13 cellular contexts compared by ENCODE assay signal in genomic region chr20:44961868-44962267, GRCh38. TPM values are rescaled to one million over a fixed set of nuclear protein-coding genes. Genes with fewer than 3 reads are reported as not detected.
DNase-seq lines count a peak whose midpoint lies in the region; ATAC-seq, FAIRE-seq and TF ChIP-seq lines count a peak whose summit lies in the region.
"Had no signal": no experiment of that assay in that cellular context is flagged by ENCODE, and none has a peak within 500 bp of the region (broad histone marks: within the 10 kb centered on the region; RNA-seq: fewer than 3 reads in every experiment).

No MANE protein-coding gene starts in this region.

- ATAC-seq in activated CD4-positive, alpha-beta T cell treated with anti-CD3 and anti-CD28 coated beads for 36 hours = no peak
- no peak for ATAC-seq in natural killer cell treated with Interleukin-12 subunit alpha and Interleukin-12 subunit beta and Interleukin-15 and Interleukin-18, amount 100 ng/mL, for 72 hours
- ATAC-seq: stimulated activated memory B cell treated with anti-CD40 and anti-IgM and Interleukin-4, amounts not matched to agents 10 μg/mL and 1 μg/mL and 100 μg/mL, for 72 hours had no signal

- H3K9me3 Mint-ChIP-seq in activated CD4-positive, alpha-beta T cell treated with anti-CD3 and anti-CD28 coated beads for 36 hours (ENCODE audit: low read depth) = no peaks in the 10 kb centered on the region
- no peaks in the 10 kb centered on the region for H3K9me3 Mint-ChIP-seq in natural killer cell treated with Interleukin-12 subunit alpha and Interleukin-12 subunit beta and Interleukin-15 and Interleukin-18, amount 100 ng/mL, for 72 hours
- H3K9me3 Mint-ChIP-seq: stimulated activated memory B cell treated with anti-CD40 and anti-IgM and Interleukin-4, amounts not matched to agents 10 μg/mL and 1 μg/mL and 100 μg/mL, for 72 hours had no signal

- H3K36me3 ChIP-seq in bronchial epithelial cell (ENCODE audit: control insufficient read depth, insufficient read depth, low read length) (peaks cover 1% of the 10 kb centered on the region), WERI-Rb-1 (peaks cover 6% of the 10 kb centered on the region), esophagus muscularis mucosa (no peaks in the 10 kb centered on the region)

- FAIRE-seq in bronchial epithelial cell (lab: Jason Lieb, UNC) = no peak
- FAIRE-seq: A204.1, endometrium had no signal

- intact Hi-C loops in activated CD4-positive, alpha-beta T cell treated with anti-CD3 and anti-CD28 coated beads for 36 hours (cut with DNase I, micrococcal nuclease) = loop anchor here in 1 of 2 experiments (10.0 kb wide), 3 partner anchors 833 to 1013 kb away; partner anchors contain the start of genes DNTTIP1, SPATA25, WFDC3 and ZNF335
- intact Hi-C loops in esophagus muscularis mucosa (cut with DNase I) = loop anchor here (10.0 kb wide), 1 partner anchor 217 kb away; the partner anchor contains the start of gene KCNK15

- H3K4me3 ChIP-seq in bronchial epithelial cell (ENCODE audit: low read depth, low read length) (no peak overlapping the region), WERI-Rb-1 (ENCODE audit: low read depth, low read length) (no peak overlapping the region), esophagus muscularis mucosa (no peak overlapping the region)

- peaks cover 13 to 42% (median 32%) of the 10 kb centered on the region in 4 donors for H3K4me1 ChIP-seq in esophagus muscularis mucosa

- CTCF ChIA-PET in activated CD4-positive, alpha-beta T cell treated with anti-CD3 and anti-CD28 coated beads for 36 hours (lab: Charles Lee) = interaction anchor here (0.7 kb wide), 1 partner anchor 9 kb away, joined by 3 read pairs; no protein-coding TSS in a partner anchor

- no peak for DNase-seq in activated CD4-positive, alpha-beta T cell treated with anti-CD3 and anti-CD28 coated beads for 36 hours
- no peak for DNase-seq in activated CD4-positive, alpha-beta T cell treated with anti-CD3 and anti-CD28 coated beads, Interleukin-2, amount 50 U/mL, for 1 hour
- DNase-seq in NCI-H82 treated with DMSO at 0.1 percent for 48 hours (lab: John Stamatoyannopoulos, UW; ENCODE audit: unreplicated experiment) (peak; percentile 89), bronchial epithelial cell (ENCODE audit: low read depth) (peak; percentile 54), 8988T (no peak), WERI-Rb-1 (no peak), esophagus muscularis mucosa (ENCODE audit: extremely low spot score) (no peak)
- DNase-seq in natural killer cell treated with Interleukin-12 subunit alpha and Interleukin-12 subunit beta and Interleukin-15 and Interleukin-18, amount 100 ng/mL, for 72 hours (ENCODE audit: low spot score) = no peak
- DNase-seq: activated naive CD4-positive, alpha-beta T cell; NCI-H1694 had no signal

- H3K27me3 Mint-ChIP-seq in activated CD4-positive, alpha-beta T cell treated with anti-CD3 and anti-CD28 coated beads for 36 hours = no peaks in the 10 kb centered on the region
- H3K27me3 Mint-ChIP-seq in natural killer cell treated with Interleukin-12 subunit alpha and Interleukin-12 subunit beta and Interleukin-15 and Interleukin-18, amount 100 ng/mL, for 72 hours = no peaks in the 10 kb centered on the region
- H3K27me3 Mint-ChIP-seq: stimulated activated memory B cell treated with anti-CD40 and anti-IgM and Interleukin-4, amounts not matched to agents 10 μg/mL and 1 μg/mL and 100 μg/mL, for 72 hours had no signal

- no peaks in the 10 kb centered on the region for H3K27me3 ChIP-seq in bronchial epithelial cell (ENCODE audit: control insufficient read depth, insufficient read depth, low read length)
- H3K27me3 ChIP-seq in WERI-Rb-1 (ENCODE audit: insufficient read depth, low read depth, severe bottlenecking) = no peaks in the 10 kb centered on the region
- no peaks in the 10 kb centered on the region for H3K27me3 ChIP-seq in esophagus muscularis mucosa

- no peak for TF ChIP-seq CTCF in bronchial epithelial cell (IDR thresholded peaks at IDR 0.05; ENCODE audit: insufficient read depth, low read length, severe bottlenecking)
- TF ChIP-seq CTCF in WERI-Rb-1 (IDR thresholded peaks at IDR 0.05; ENCODE audit: low read depth, low read length) = no peak
- no peak for TF ChIP-seq CTCF in esophagus muscularis mucosa (IDR thresholded peaks at IDR 0.05)

- POLR2A ChIA-PET in activated CD4-positive, alpha-beta T cell treated with anti-CD3 and anti-CD28 coated beads for 36 hours (lab: Charles Lee) = interaction anchor here (0.7 kb wide), 1 partner anchor 9 kb away, joined by 3 read pairs; no protein-coding TSS in a partner anchor

- peak overlapping the region; percentile 52 for H3K27ac Mint-ChIP-seq in activated CD4-positive, alpha-beta T cell treated with anti-CD3 and anti-CD28 coated beads for 36 hours
- peak overlapping the region; percentile 40 to 49 for H3K27ac Mint-ChIP-seq in natural killer cell treated with Interleukin-12 subunit alpha and Interleukin-12 subunit beta and Interleukin-15 and Interleukin-18, amount 100 ng/mL, for 72 hours

- peaks cover 34% of the 10 kb centered on the region for H3K36me3 Mint-ChIP-seq in activated CD4-positive, alpha-beta T cell treated with anti-CD3 and anti-CD28 coated beads for 36 hours (ENCODE audit: low read depth)
- H3K36me3 Mint-ChIP-seq in natural killer cell treated with Interleukin-12 subunit alpha and Interleukin-12 subunit beta and Interleukin-15 and Interleukin-18, amount 100 ng/mL, for 72 hours = peaks cover 10% of the 10 kb centered on the region

- no peak for TF ChIP-seq POLR2A in esophagus muscularis mucosa (IDR thresholded peaks at IDR 0.05; ENCODE audit: low read depth)

- no peak for TF ChIP-seq EP300 in esophagus muscularis mucosa (IDR thresholded peaks at IDR 0.05)

- no peak overlapping the region for H3K27ac ChIP-seq in WERI-Rb-1
- no peak overlapping the region for H3K27ac ChIP-seq in esophagus muscularis mucosa (replicated peaks in 1 of 4)

- no peak overlapping the region for H3K4me3 Mint-ChIP-seq in activated CD4-positive, alpha-beta T cell treated with anti-CD3 and anti-CD28 coated beads for 36 hours
- peak overlapping the region; percentile 8 for H3K4me3 Mint-ChIP-seq in natural killer cell treated with Interleukin-12 subunit alpha and Interleukin-12 subunit beta and Interleukin-15 and Interleukin-18, amount 100 ng/mL, for 72 hours
- H3K4me3 Mint-ChIP-seq: stimulated activated memory B cell treated with anti-CD40 and anti-IgM and Interleukin-4, amounts not matched to agents 10 μg/mL and 1 μg/mL and 100 μg/mL, for 72 hours had no signal

- WGBS in esophagus muscularis mucosa = 89% methylated on average over 3 of the region's 3 CpGs

- H3K9me3 ChIP-seq in WERI-Rb-1 (ENCODE audit: severe bottlenecking) = no peaks in the 10 kb centered on the region
- no peaks in the 10 kb centered on the region for H3K9me3 ChIP-seq in esophagus muscularis mucosa

- H3K4me1 Mint-ChIP-seq in activated CD4-positive, alpha-beta T cell treated with anti-CD3 and anti-CD28 coated beads for 36 hours = peaks cover 62% of the 10 kb centered on the region
- peaks cover 46 to 57% of the 10 kb centered on the region in 2 donors for H3K4me1 Mint-ChIP-seq in natural killer cell treated with Interleukin-12 subunit alpha and Interleukin-12 subunit beta and Interleukin-15 and Interleukin-18, amount 100 ng/mL, for 72 hours (ENCODE audit: low read depth in 2 of 2)

RNA-seq across cellular contexts. Expression of gene TOMM34, which starts 1.7 kb away (rescaled TPM):
- 10 to 100 TPM; 56.5 to 61.2 TPM for total RNA-seq in activated CD4-positive, alpha-beta T cell treated with anti-CD3 and anti-CD28 coated beads for 36 hours
- 17.6 and 25.2 TPM in 2 replicates for total RNA-seq in bronchial epithelial cell
- total RNA-seq in natural killer cell treated with Interleukin-12 subunit alpha and Interleukin-12 subunit beta and Interleukin-15 and Interleukin-18, amount 100 ng/mL, for 72 hours = 10 to 100 TPM; 25.1 to 34.9 TPM
- 10 to 100 TPM in 3 of 4 donors, 1 to 10 TPM in 1; 5.8 to 14.8 (median 13.9) TPM for total RNA-seq in esophagus muscularis mucosa

RNA-seq across cellular contexts. Expression of gene STK4, which starts 4.4 kb away (rescaled TPM):
- total RNA-seq in activated CD4-positive, alpha-beta T cell treated with anti-CD3 and anti-CD28 coated beads for 36 hours = 100 to 1,000 TPM; 156 to 164 TPM
- 34.8 and 46.1 TPM in 2 replicates for total RNA-seq in bronchial epithelial cell
- 100 to 1,000 TPM; 157 to 264 TPM for total RNA-seq in natural killer cell treated with Interleukin-12 subunit alpha and Interleukin-12 subunit beta and Interleukin-15 and Interleukin-18, amount 100 ng/mL, for 72 hours
- 10 to 100 TPM; 26.0 to 31.6 (median 27.7) TPM for total RNA-seq in esophagus muscularis mucosa

RNA-seq across cellular contexts. Expression of gene PABPC1L, which starts 52.0 kb away (rescaled TPM):
- 10 to 100 TPM; 61.7 to 71.3 TPM for total RNA-seq in activated CD4-positive, alpha-beta T cell treated with anti-CD3 and anti-CD28 coated beads for 36 hours
- total RNA-seq in bronchial epithelial cell (17.1 and 24.2 TPM in 2 replicates), esophagus muscularis mucosa (1 to 10 TPM; 2.0 to 5.9 (median 2.9) TPM)
- total RNA-seq in natural killer cell treated with Interleukin-12 subunit alpha and Interleukin-12 subunit beta and Interleukin-15 and Interleukin-18, amount 100 ng/mL, for 72 hours = 100 to 1,000 TPM in 1 of 2 donors, 10 to 100 TPM in 1; 58.2 to 113 TPM

Comparison
In these comparisons a context has a peak if more than half of its experiments do, and no peak if none do; other contexts are left out.
1. DNase-seq: peak in NCI-H82 treated with DMSO at 0.1 percent for 48 hours (single experiment) and bronchial epithelial cell (single experiment); none in activated CD4-positive, alpha-beta T cell treated with anti-CD3 and anti-CD28 coated beads for 36 hours (single experiment), activated CD4-positive, alpha-beta T cell treated with anti-CD3 and anti-CD28 coated beads, Interleukin-2, amount 50 U/mL, for 1 hour (single experiment), natural killer cell treated with Interleukin-12 subunit alpha and Interleukin-12 subunit beta and Interleukin-15 and Interleukin-18, amount 100 ng/mL, for 72 hours (single experiment), 8988T (single experiment), WERI-Rb-1 (single experiment) and esophagus muscularis mucosa (single experiment).